ENCODE assay signal across 1 cellular context in genomic region chr16:1959269-1960039, GRCh38.
A peak's percentile ranks its signal among the peaks of the same experiment; 100 is the strongest.
TF ChIP-seq lines count a peak whose summit lies in the region.

TSS of gene NDUFB10 (plus strand) at chr16:1959538. CDS start at chr16:1959625, 87 bp downstream.

TF ChIP-seq in K562, 482 proteins besides CTCF, POLR2A, EP300 and RAD21 (continued from another document and continues in another):
- TF ChIP-seq RNF219 (CRISPR knock-in tag; IDR thresholded peaks at IDR 0.05) (no peak), PTRF (tag; IDR thresholded peaks at IDR 0.05) (no peak), FIP1L1 (IDR thresholded peaks at IDR 0.05; ENCODE audit: low read depth, low read length, poor library complexity, severe bottlenecking) (peak; percentile 98), ZNF121 (CRISPR knock-in tag; conservative IDR thresholded peaks at IDR 0.05) (no peak), RBM34 (IDR thresholded peaks at IDR 0.05; ENCODE audit: borderline replicate concordance, insufficient read depth, low read length) (no peak), LARP7 (IDR thresholded peaks at IDR 0.05) (no peak), ZBTB2 (IDR thresholded peaks at IDR 0.05) (no peak), ATF4 (CRISPR knock-in tag; IDR thresholded peaks at IDR 0.05) (0 out of 2 replicates have a peak, but pooled peaks have one; percentile 4), MXI1 (IDR thresholded peaks at IDR 0.05; ENCODE audit: low read depth, low read length) (no peak), DPF2 (IDR thresholded peaks at IDR 0.05) (no peak), ZNF655 (CRISPR knock-in tag; IDR thresholded peaks at IDR 0.05) (no peak), ZNF77 (CRISPR knock-in tag; IDR thresholded peaks at IDR 0.05) (no peak), SMARCA5 (IDR thresholded peaks at IDR 0.05) (no peak), GABPB2 (CRISPR knock-in tag; conservative IDR thresholded peaks at IDR 0.05) (no peak), ZNF311 (CRISPR knock-in tag; IDR thresholded peaks at IDR 0.05) (no peak), SAP30 (IDR thresholded peaks at IDR 0.05; ENCODE audit: borderline replicate concordance, insufficient read depth, low read depth, low read length, poor library complexity, severe bottlenecking) (no peak), POLR2AphosphoS5 (IDR thresholded peaks at IDR 0.05; ENCODE audit: control insufficient read depth, insufficient read depth, low read depth, low read length) (peak; percentile 51; the same call in 1 of the 2 replicates), MCM3 (IDR thresholded peaks at IDR 0.05) (no peak), TAL1 (IDR thresholded peaks at IDR 0.05) (no peak), ARHGAP35 (IDR thresholded peaks at IDR 0.05; ENCODE audit: partially characterized antibody) (no peak), NELFE (IDR thresholded peaks at IDR 0.05; ENCODE audit: insufficient read depth, insufficient read length) (no peak), ZBTB33 (CRISPR knock-in tag; IDR thresholded peaks at IDR 0.05) (peak; percentile 81), CREB5 (CRISPR knock-in tag; IDR thresholded peaks at IDR 0.05) (no peak), ZNF518B (CRISPR knock-in tag; IDR thresholded peaks at IDR 0.05) (no peak), AFF1 (IDR thresholded peaks at IDR 0.05; ENCODE audit: low read depth in 1 of 2, partially characterized antibody in 2 of 2) (no peak), TSC22D4 (tag; IDR thresholded peaks at IDR 0.05) (no peak), NCOA2 (IDR thresholded peaks at IDR 0.05; ENCODE audit: partially characterized antibody in 2 of 2) (no peak), ZNF584 (CRISPR knock-in tag; IDR thresholded peaks at IDR 0.05; ENCODE audit: low read depth) (no peak), RBM17 (IDR thresholded peaks at IDR 0.05; ENCODE audit: borderline replicate concordance, low read depth, low read length) (no peak), FOSL1 (tag; conservative IDR thresholded peaks at IDR 0.05) (no peak), SIN3B (IDR thresholded peaks at IDR 0.05; ENCODE audit: low read depth) (peak; percentile 44; the same call in 1 of the 2 replicates), XRCC5 (IDR thresholded peaks at IDR 0.05; ENCODE audit: low read depth, low read length) (peak; percentile 86; the same call in 1 of the 2 replicates), CHD2 (IDR thresholded peaks at IDR 0.05; ENCODE audit: low read depth, low read length) (0 out of 2 replicates have a peak, but pooled peaks have one; percentile 6), NR4A1 (CRISPR knock-in tag; IDR thresholded peaks at IDR 0.05) (peak; percentile 10; the same call in 1 of the 2 replicates), NR4A1 (tag; IDR thresholded peaks at IDR 0.05) (no peak), HMBOX1 (IDR thresholded peaks at IDR 0.05) (no peak), NONO (IDR thresholded peaks at IDR 0.05; ENCODE audit: low read depth in 2 of 2, low read length in 1 of 2) (peak; percentile 56 to 91), FOXO4 (CRISPR knock-in tag; IDR thresholded peaks at IDR 0.05) (no peak), KDM5B (IDR thresholded peaks at IDR 0.05; ENCODE audit: insufficient replicate concordance, low read depth, low read length) (peak; percentile 87), ZNF3 (CRISPR knock-in tag; IDR thresholded peaks at IDR 0.05) (no peak), ZNF277 (CRISPR knock-in tag; IDR thresholded peaks at IDR 0.05; ENCODE audit: borderline replicate concordance) (no peak)
